1 cellular context compared by ENCODE assay signal in the genomic region with DNA sequence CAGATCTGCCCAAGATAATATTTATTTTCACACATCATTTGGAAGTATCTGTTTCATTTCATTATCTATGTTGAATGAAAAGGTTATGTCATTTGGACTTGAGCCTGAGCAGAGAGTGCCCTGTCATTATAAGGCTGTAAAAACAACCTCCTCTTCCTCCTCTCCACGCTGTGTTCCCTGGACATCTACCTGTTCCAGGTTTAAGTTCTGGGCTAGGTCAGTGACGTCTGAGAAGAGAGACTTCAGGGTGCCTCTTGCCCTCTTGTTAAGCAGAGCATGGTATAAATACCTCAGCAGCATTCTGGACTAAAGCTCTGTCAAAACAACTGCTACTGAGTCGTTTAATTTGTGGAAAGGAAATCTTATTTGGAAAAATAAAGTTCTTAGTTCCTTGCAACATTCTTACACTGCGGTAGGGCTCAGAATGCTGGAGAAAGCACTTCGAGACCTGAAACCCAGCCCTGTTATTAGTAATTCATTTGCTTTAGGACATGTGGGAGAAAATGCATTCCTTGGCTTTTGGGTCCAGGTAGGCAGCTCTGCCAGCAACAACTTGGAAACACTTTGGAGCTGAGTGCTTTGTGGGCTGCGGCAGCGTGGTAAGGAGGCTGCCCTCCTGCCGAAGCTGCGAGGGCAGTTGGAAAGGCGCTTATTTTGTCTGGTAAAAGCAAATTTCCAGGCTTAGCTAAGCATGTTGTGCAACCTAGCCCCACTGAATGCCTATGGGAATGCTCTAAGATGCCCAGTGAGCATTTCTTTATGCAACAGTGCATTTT.
TF ChIP-seq lines count a peak whose summit lies in the region.

No MANE protein-coding gene starts in this region.

TF ChIP-seq in IMR-90, 13 proteins besides CTCF, POLR2A, EP300 and RAD21 (continued from another document):
- peak; percentile 42; the same call in 1 of the 2 replicates for TF ChIP-seq CEBPB (IDR thresholded peaks at IDR 0.05; ENCODE audit: low read depth, low read length)
- TF ChIP-seq MAFK (IDR thresholded peaks at IDR 0.05; ENCODE audit: low read depth, low read length), result no peak
- TF ChIP-seq NFE2L2 (IDR thresholded peaks at IDR 0.05; ENCODE audit: low read depth, low read length), result no peak
